In the genomic region with DNA sequence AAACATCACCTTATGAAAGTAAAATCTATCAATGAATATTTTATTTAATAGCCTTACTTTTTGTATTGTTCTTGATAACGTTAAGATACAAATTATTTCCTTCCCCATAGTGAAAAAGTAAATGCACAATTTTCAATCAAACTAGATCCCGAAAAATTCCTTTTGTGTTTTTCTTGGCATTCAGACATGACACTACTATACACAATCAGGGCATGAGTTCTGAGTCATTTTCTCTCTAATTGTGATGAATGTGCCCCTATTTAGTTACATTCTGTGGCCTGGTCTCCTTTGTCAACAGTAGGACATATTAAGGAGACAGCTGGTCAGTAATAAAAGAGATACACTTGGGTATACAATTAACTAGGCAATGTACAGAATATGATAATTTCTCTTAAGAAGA, we compare ENCODE assay signal across 1 cellular context.
TF ChIP-seq lines count a peak whose summit lies in the region.

No MANE protein-coding gene starts in this region.

TF ChIP-seq in HepG2, 621 proteins besides CTCF, POLR2A, EP300 and RAD21:
- TF ChIP-seq, protein P1, sequence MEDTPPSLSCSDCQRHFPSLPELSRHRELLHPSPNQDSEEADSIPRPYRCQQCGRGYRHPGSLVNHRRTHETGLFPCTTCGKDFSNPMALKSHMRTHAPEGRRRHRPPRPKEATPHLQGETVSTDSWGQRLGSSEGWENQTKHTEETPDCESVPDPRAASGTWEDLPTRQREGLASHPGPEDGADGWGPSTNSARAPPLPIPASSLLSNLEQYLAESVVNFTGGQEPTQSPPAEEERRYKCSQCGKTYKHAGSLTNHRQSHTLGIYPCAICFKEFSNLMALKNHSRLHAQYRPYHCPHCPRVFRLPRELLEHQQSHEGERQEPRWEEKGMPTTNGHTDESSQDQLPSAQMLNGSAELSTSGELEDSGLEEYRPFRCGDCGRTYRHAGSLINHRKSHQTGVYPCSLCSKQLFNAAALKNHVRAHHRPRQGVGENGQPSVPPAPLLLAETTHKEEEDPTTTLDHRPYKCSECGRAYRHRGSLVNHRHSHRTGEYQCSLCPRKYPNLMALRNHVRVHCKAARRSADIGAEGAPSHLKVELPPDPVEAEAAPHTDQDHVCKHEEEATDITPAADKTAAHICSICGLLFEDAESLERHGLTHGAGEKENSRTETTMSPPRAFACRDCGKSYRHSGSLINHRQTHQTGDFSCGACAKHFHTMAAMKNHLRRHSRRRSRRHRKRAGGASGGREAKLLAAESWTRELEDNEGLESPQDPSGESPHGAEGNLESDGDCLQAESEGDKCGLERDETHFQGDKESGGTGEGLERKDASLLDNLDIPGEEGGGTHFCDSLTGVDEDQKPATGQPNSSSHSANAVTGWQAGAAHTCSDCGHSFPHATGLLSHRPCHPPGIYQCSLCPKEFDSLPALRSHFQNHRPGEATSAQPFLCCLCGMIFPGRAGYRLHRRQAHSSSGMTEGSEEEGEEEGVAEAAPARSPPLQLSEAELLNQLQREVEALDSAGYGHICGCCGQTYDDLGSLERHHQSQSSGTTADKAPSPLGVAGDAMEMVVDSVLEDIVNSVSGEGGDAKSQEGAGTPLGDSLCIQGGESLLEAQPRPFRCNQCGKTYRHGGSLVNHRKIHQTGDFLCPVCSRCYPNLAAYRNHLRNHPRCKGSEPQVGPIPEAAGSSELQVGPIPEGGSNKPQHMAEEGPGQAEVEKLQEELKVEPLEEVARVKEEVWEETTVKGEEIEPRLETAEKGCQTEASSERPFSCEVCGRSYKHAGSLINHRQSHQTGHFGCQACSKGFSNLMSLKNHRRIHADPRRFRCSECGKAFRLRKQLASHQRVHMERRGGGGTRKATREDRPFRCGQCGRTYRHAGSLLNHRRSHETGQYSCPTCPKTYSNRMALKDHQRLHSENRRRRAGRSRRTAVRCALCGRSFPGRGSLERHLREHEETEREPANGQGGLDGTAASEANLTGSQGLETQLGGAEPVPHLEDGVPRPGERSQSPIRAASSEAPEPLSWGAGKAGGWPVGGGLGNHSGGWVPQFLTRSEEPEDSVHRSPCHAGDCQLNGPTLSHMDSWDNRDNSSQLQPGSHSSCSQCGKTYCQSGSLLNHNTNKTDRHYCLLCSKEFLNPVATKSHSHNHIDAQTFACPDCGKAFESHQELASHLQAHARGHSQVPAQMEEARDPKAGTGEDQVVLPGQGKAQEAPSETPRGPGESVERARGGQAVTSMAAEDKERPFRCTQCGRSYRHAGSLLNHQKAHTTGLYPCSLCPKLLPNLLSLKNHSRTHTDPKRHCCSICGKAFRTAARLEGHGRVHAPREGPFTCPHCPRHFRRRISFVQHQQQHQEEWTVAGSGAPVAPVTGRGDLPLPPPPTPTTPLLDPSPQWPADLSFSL (CRISPR knock-in tag; IDR thresholded peaks at IDR 0.05): no peak
- no peak for TF ChIP-seq SAFB2 (CRISPR knock-in tag; IDR thresholded peaks at IDR 0.05; ENCODE audit: borderline replicate concordance, low read depth)
- no peak for TF ChIP-seq ZKSCAN5 (CRISPR knock-in tag; IDR thresholded peaks at IDR 0.05)
- TF ChIP-seq ZNF3 (CRISPR knock-in tag; IDR thresholded peaks at IDR 0.05): no peak
- TF ChIP-seq PHF21A (CRISPR knock-in tag; IDR thresholded peaks at IDR 0.05): no peak
- TF ChIP-seq, protein P2, sequence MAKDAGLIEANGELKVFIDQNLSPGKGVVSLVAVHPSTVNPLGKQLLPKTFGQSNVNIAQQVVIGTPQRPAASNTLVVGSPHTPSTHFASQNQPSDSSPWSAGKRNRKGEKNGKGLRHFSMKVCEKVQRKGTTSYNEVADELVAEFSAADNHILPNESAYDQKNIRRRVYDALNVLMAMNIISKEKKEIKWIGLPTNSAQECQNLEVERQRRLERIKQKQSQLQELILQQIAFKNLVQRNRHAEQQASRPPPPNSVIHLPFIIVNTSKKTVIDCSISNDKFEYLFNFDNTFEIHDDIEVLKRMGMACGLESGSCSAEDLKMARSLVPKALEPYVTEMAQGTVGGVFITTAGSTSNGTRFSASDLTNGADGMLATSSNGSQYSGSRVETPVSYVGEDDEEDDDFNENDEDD (CRISPR knock-in tag; IDR thresholded peaks at IDR 0.05; ENCODE audit: borderline replicate concordance): no peak
- TF ChIP-seq, protein P3, sequence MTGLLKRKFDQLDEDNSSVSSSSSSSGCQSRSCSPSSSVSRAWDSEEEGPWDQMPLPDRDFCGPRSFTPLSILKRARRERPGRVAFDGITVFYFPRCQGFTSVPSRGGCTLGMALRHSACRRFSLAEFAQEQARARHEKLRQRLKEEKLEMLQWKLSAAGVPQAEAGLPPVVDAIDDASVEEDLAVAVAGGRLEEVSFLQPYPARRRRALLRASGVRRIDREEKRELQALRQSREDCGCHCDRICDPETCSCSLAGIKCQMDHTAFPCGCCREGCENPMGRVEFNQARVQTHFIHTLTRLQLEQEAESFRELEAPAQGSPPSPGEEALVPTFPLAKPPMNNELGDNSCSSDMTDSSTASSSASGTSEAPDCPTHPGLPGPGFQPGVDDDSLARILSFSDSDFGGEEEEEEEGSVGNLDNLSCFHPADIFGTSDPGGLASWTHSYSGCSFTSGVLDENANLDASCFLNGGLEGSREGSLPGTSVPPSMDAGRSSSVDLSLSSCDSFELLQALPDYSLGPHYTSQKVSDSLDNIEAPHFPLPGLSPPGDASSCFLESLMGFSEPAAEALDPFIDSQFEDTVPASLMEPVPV (CRISPR knock-in tag; IDR thresholded peaks at IDR 0.05): no peak
- no peak for TF ChIP-seq ZNF20 (CRISPR knock-in tag; IDR thresholded peaks at IDR 0.05)
- TF ChIP-seq HOXA5 (CRISPR knock-in tag; IDR thresholded peaks at IDR 0.05): no peak
- no peak for TF ChIP-seq ZNF430 (CRISPR knock-in tag; IDR thresholded peaks at IDR 0.05)
- TF ChIP-seq NFE2L1 (CRISPR knock-in tag; IDR thresholded peaks at IDR 0.05; ENCODE audit: borderline replicate concordance): no peak
- TF ChIP-seq ZNF558 (CRISPR knock-in tag; IDR thresholded peaks at IDR 0.05; ENCODE audit: borderline replicate concordance): no peak
- TF ChIP-seq HHEX (CRISPR knock-in tag; IDR thresholded peaks at IDR 0.05): no peak
- no peak for TF ChIP-seq KDM5A (IDR thresholded peaks at IDR 0.05; ENCODE audit: borderline replicate concordance, low read length)
- TF ChIP-seq ATRX (CRISPR knock-in tag; IDR thresholded peaks at IDR 0.05; ENCODE audit: borderline replicate concordance): no peak
- TF ChIP-seq ZNF256 (CRISPR knock-in tag; conservative IDR thresholded peaks at IDR 0.05): no peak
- TF ChIP-seq ZNF549 (CRISPR knock-in tag; IDR thresholded peaks at IDR 0.05): no peak
- no peak for TF ChIP-seq ZNF543 (CRISPR knock-in tag; IDR thresholded peaks at IDR 0.05)
